In genomic region chr11:17276236-17277023, GRCh38 we compare ENCODE assay signal across 1 cellular context.
TF ChIP-seq lines count a peak whose summit lies in the region.

NUCB2 (plus strand) TSS chr11:17276739; CDS start chr11:17295324, 18,585 bp downstream.

TF ChIP-seq in HepG2, 621 proteins besides CTCF, POLR2A, EP300 and RAD21 (continued from another document and continues in another):
- TF ChIP-seq ZBTB34 (CRISPR knock-in tag; IDR thresholded peaks at IDR 0.05) (no peak), MLX (CRISPR knock-in tag; IDR thresholded peaks at IDR 0.05) (no peak), ZNF772 (CRISPR knock-in tag; IDR thresholded peaks at IDR 0.05) (no peak; the same call in 1 of the 2 replicates), TBP (CRISPR knock-in tag; IDR thresholded peaks at IDR 0.05) (no peak), ZBTB7B (CRISPR knock-in tag; IDR thresholded peaks at IDR 0.05) (0 out of 2 replicates have a peak, but pooled peaks have one; percentile 47), NFE2L1 (CRISPR knock-in tag; IDR thresholded peaks at IDR 0.05; ENCODE audit: borderline replicate concordance) (no peak), BORCS8-MEF2B (CRISPR knock-in tag; IDR thresholded peaks at IDR 0.05) (peak; percentile 84), ZNF616 (CRISPR knock-in tag; IDR thresholded peaks at IDR 0.05; ENCODE audit: low read depth) (peak; percentile 85; the same call in 1 of the 2 replicates), HBP1 (CRISPR knock-in tag; IDR thresholded peaks at IDR 0.05; ENCODE audit: low read depth) (peak; percentile 29; the same call in 1 of the 2 replicates), SYNCRIP (IDR thresholded peaks at IDR 0.05; ENCODE audit: insufficient read depth, low read depth, low read length) (no peak), TMF1 (CRISPR knock-in tag; IDR thresholded peaks at IDR 0.05; ENCODE audit: low read depth) (peak; percentile 35; the same call in 1 of the 2 replicates), ZNF263 (CRISPR knock-in tag; IDR thresholded peaks at IDR 0.05) (peak; percentile 66), SATB2 (CRISPR knock-in tag; IDR thresholded peaks at IDR 0.05) (no peak), RELA (CRISPR knock-in tag; IDR thresholded peaks at IDR 0.05) (no peak), ZBTB37 (CRISPR knock-in tag; IDR thresholded peaks at IDR 0.05) (no peak), NR3C1 (CRISPR knock-in tag; IDR thresholded peaks at IDR 0.05) (no peak), BATF2 (CRISPR knock-in tag; IDR thresholded peaks at IDR 0.05) (no peak), FUBP1 (CRISPR knock-in tag; IDR thresholded peaks at IDR 0.05; ENCODE audit: borderline replicate concordance) (no peak), BRF2 (CRISPR knock-in tag; IDR thresholded peaks at IDR 0.05) (no peak), JUN (CRISPR knock-in tag; IDR thresholded peaks at IDR 0.05) (no peak), XRCC5 (optimal IDR thresholded peaks at IDR 0.05; ENCODE audit: low read length) (peak; percentile 47), ZNF20 (CRISPR knock-in tag; IDR thresholded peaks at IDR 0.05) (0 out of 2 replicates have a peak, but pooled peaks have one; percentile 39), ZNF234 (CRISPR knock-in tag; conservative IDR thresholded peaks at IDR 0.05) (0 out of 2 replicates have a peak, but pooled peaks have one; percentile 63), ZFP41 (CRISPR knock-in tag; IDR thresholded peaks at IDR 0.05; ENCODE audit: borderline replicate concordance) (no peak; the same call in 1 of the 2 replicates), JUNB (CRISPR knock-in tag; IDR thresholded peaks at IDR 0.05; ENCODE audit: borderline replicate concordance) (no peak), ZUFSP (CRISPR knock-in tag; IDR thresholded peaks at IDR 0.05; ENCODE audit: borderline replicate concordance) (no peak), GABPB1 (CRISPR knock-in tag; IDR thresholded peaks at IDR 0.05) (peak; percentile 80), SPEN (CRISPR knock-in tag; IDR thresholded peaks at IDR 0.05; ENCODE audit: low read depth) (peak; percentile 93), ZNF564 (CRISPR knock-in tag; IDR thresholded peaks at IDR 0.05) (peak; percentile 28; the same call in 1 of the 2 replicates), IRF2 (CRISPR knock-in tag; IDR thresholded peaks at IDR 0.05) (peak; percentile 61), ZNF510 (CRISPR knock-in tag; IDR thresholded peaks at IDR 0.05; ENCODE audit: low read depth) (0 out of 2 replicates have a peak, but pooled peaks have one; percentile 43), CREB1 (IDR thresholded peaks at IDR 0.05) (peak; percentile 64), CREB1 (CRISPR knock-in tag; IDR thresholded peaks at IDR 0.05) (no peak), EED (CRISPR knock-in tag; IDR thresholded peaks at IDR 0.05) (no peak), NRL (CRISPR knock-in tag; IDR thresholded peaks at IDR 0.05; ENCODE audit: borderline replicate concordance) (no peak; the same call in 1 of the 2 replicates), ETV5 (CRISPR knock-in tag; IDR thresholded peaks at IDR 0.05; ENCODE audit: borderline replicate concordance) (peak; percentile 8; the same call in 1 of the 2 replicates), SRF (IDR thresholded peaks at IDR 0.05; ENCODE audit: low read depth, low read length) (no peak), ARNT2 (CRISPR knock-in tag; IDR thresholded peaks at IDR 0.05; ENCODE audit: low read depth) (peak; percentile 90), TGIF2 (CRISPR knock-in tag; IDR thresholded peaks at IDR 0.05) (no peak), ZNF563 (CRISPR knock-in tag; IDR thresholded peaks at IDR 0.05) (peak; percentile 25; the same call in 1 of the 2 replicates), ZNF318 (CRISPR knock-in tag; IDR thresholded peaks at IDR 0.05) (no peak), ZFP62 (CRISPR knock-in tag; IDR thresholded peaks at IDR 0.05) (no peak), CCDC6 (CRISPR knock-in tag; IDR thresholded peaks at IDR 0.05) (peak; percentile 50; the same call in 1 of the 2 replicates), ATF7 (IDR thresholded peaks at IDR 0.05) (no peak), ATF7 (CRISPR knock-in tag; IDR thresholded peaks at IDR 0.05) (0 out of 2 replicates have a peak, but pooled peaks have one; percentile 52), ZMYM4 (CRISPR knock-in tag; IDR thresholded peaks at IDR 0.05) (peak; percentile 58; the same call in 1 of the 2 replicates)
